In genomic region chr22:23184100-23184763, GRCh38 we compare ENCODE assay signal across 11 cellular contexts. TPM values are rescaled to one million over a fixed set of nuclear protein-coding genes. Genes with fewer than 3 reads are reported as not detected.
DNase-seq lines count a peak whose midpoint lies in the region; ATAC-seq and TF ChIP-seq lines count a peak whose summit lies in the region.
"Had no signal": no experiment of that assay in that cellular context is flagged by ENCODE, and none has a peak within 500 bp of the region (broad histone marks: within the 10 kb centered on the region; RNA-seq: fewer than 3 reads in every experiment).

No MANE protein-coding gene starts in this region.

- H3K27ac Mint-ChIP-seq in T-helper 1 cell treated with Interleukin-12 subunit alpha and Interleukin-12 subunit beta and Interleukin-4 antibody, amounts not matched to agents 30 μg/mL and 1 μg/mL, for 36 hours: peak overlapping the region; percentile 95
- H3K27ac Mint-ChIP-seq in stimulated activated effector memory CD8-positive, alpha-beta T cell treated with anti-CD3 and anti-CD28 coated beads, Interleukin-12 subunit alpha, Interleukin-12 subunit beta, amount 100 ng/mL, for 72 hours: peak overlapping the region; percentile 88

- no peaks in the 10 kb centered on the region for H3K9me3 ChIP-seq in hepatocyte (ENCODE audit: low read depth)

- peak overlapping the region; percentile 83; the same call in 1 of the 2 replicates for H3K27ac ChIP-seq in VCaP
- no peak overlapping the region for H3K27ac ChIP-seq in hepatocyte

- H4K20me1 ChIP-seq in hepatocyte (ENCODE audit: insufficient read depth, poor library complexity, severe bottlenecking): peaks cover 80% of the 10 kb centered on the region

- TF ChIP-seq CTCF in VCaP (conservative IDR thresholded peaks at IDR 0.05) (no peak), hepatocyte (IDR thresholded peaks at IDR 0.05; ENCODE audit: poor library complexity) (no peak)

- no peaks in the 10 kb centered on the region for H3K9me3 Mint-ChIP-seq in T-helper 1 cell treated with Interleukin-12 subunit alpha and Interleukin-12 subunit beta and Interleukin-4 antibody, amounts not matched to agents 30 μg/mL and 1 μg/mL, for 36 hours
- H3K9me3 Mint-ChIP-seq in stimulated activated effector memory CD8-positive, alpha-beta T cell treated with anti-CD3 and anti-CD28 coated beads, Interleukin-12 subunit alpha, Interleukin-12 subunit beta, amount 100 ng/mL, for 72 hours: no peaks in the 10 kb centered on the region

- WGBS in hepatocyte (ENCODE audit: low lambda C conversion rate, missing lambda C conversion rate): 62% methylated on average over 3 of the region's 3 CpGs

- no peak overlapping the region for H2AFZ ChIP-seq in hepatocyte

- peak overlapping the region; percentile 97 for H3K4me2 ChIP-seq in hepatocyte

- no peaks in the 10 kb centered on the region for H3K27me3 Mint-ChIP-seq in T-helper 1 cell treated with Interleukin-12 subunit alpha and Interleukin-12 subunit beta and Interleukin-4 antibody, amounts not matched to agents 30 μg/mL and 1 μg/mL, for 36 hours (ENCODE audit: low read depth)

- DNase-seq in T-helper 1 cell: no peak
- DNase-seq in hepatocyte (ENCODE audit: low spot score): no peak
- DNase-seq in stimulated activated effector memory CD8-positive, alpha-beta T cell treated with anti-CD3 and anti-CD28 coated beads, Interleukin-12 subunit alpha, Interleukin-12 subunit beta, amount 100 ng/mL, for 72 hours (ENCODE audit: low spot score in 2 of 2): no peak
- no peak for DNase-seq in HPDE6-E6E7 (ENCODE audit: extremely low spot score)
- no peak for DNase-seq in epidermal melanocyte (ENCODE audit: insufficient read length, low spot score)
- DNase-seq: 8988T, NCI-H1930, SHP77 treated with DMSO at 0.1 percent for 48 hours had no signal

- H3K4me1 ChIP-seq in hepatocyte (ENCODE audit: insufficient read depth): peaks cover 47% of the 10 kb centered on the region

- no peak for ATAC-seq in stimulated activated effector memory CD8-positive, alpha-beta T cell treated with anti-CD3 and anti-CD28 coated beads, Interleukin-12 subunit alpha, Interleukin-12 subunit beta, amount 100 ng/mL, for 72 hours
- no peak for ATAC-seq in HG02798 (IDR thresholded peaks at IDR 0.05; ENCODE audit: poor library complexity, unreplicated experiment)

- H3K27me3 ChIP-seq in hepatocyte: no peaks in the 10 kb centered on the region

- peaks cover 81% of the 10 kb centered on the region for H3K79me2 ChIP-seq in hepatocyte

- H3K9me2 ChIP-seq in hepatocyte (replicated peaks; ENCODE audit: insufficient read depth): no peaks in the 10 kb centered on the region

- H3K36me3 ChIP-seq in hepatocyte (replicated peaks; ENCODE audit: insufficient read depth, low read depth): no peaks in the 10 kb centered on the region

- peaks cover 54% of the 10 kb centered on the region for H3K4me1 Mint-ChIP-seq in T-helper 1 cell treated with Interleukin-12 subunit alpha and Interleukin-12 subunit beta and Interleukin-4 antibody, amounts not matched to agents 30 μg/mL and 1 μg/mL, for 36 hours (ENCODE audit: low read depth)
- H3K4me1 Mint-ChIP-seq in stimulated activated effector memory CD8-positive, alpha-beta T cell treated with anti-CD3 and anti-CD28 coated beads, Interleukin-12 subunit alpha, Interleukin-12 subunit beta, amount 100 ng/mL, for 72 hours: peaks cover 69% of the 10 kb centered on the region

- peak overlapping the region; percentile 97 for H3K4me3 Mint-ChIP-seq in T-helper 1 cell treated with Interleukin-12 subunit alpha and Interleukin-12 subunit beta and Interleukin-4 antibody, amounts not matched to agents 30 μg/mL and 1 μg/mL, for 36 hours
- peak overlapping the region; percentile 86 for H3K4me3 Mint-ChIP-seq in stimulated activated effector memory CD8-positive, alpha-beta T cell treated with anti-CD3 and anti-CD28 coated beads, Interleukin-12 subunit alpha, Interleukin-12 subunit beta, amount 100 ng/mL, for 72 hours

- peaks cover 32% of the 10 kb centered on the region for H3K36me3 Mint-ChIP-seq in T-helper 1 cell treated with Interleukin-12 subunit alpha and Interleukin-12 subunit beta and Interleukin-4 antibody, amounts not matched to agents 30 μg/mL and 1 μg/mL, for 36 hours (ENCODE audit: low read depth)
- peaks cover 21% of the 10 kb centered on the region for H3K36me3 Mint-ChIP-seq in stimulated activated effector memory CD8-positive, alpha-beta T cell treated with anti-CD3 and anti-CD28 coated beads, Interleukin-12 subunit alpha, Interleukin-12 subunit beta, amount 100 ng/mL, for 72 hours

- peak overlapping the region; percentile 82 for H3K4me3 ChIP-seq in hepatocyte

RNA-seq across cellular contexts. Expression of gene BCR, which starts 3.9 kb away (rescaled TPM):
- 42.2 and 50.4 TPM in 2 replicates for total RNA-seq in hepatocyte
- polyA plus RNA-seq in hepatocyte: 38.8 and 41.3 TPM in 2 replicates

RNA-seq across cellular contexts. Expression of gene RAB36, which starts 39.0 kb away (rescaled TPM):
- total RNA-seq in hepatocyte: 1.8 and 2.7 TPM in 2 replicates
- polyA plus RNA-seq in hepatocyte: 4.8 and 5.3 TPM in 2 replicates

RNA-seq across cellular contexts. Expression of gene RSPH14, which starts 42.4 kb away (rescaled TPM):
- not detected in 2 replicates for total RNA-seq in hepatocyte
- 1.0 and 1.4 TPM in 2 replicates for polyA plus RNA-seq in hepatocyte
